Comparison of ENCODE assay signal across 34 cellular contexts in genomic region chr7:31970501-31970900, GRCh38.
"Had no signal": no experiment of that assay in that cellular context is flagged by ENCODE, and none has a peak within 500 bp of the region (broad histone marks: within the 10 kb centered on the region; RNA-seq: fewer than 3 reads in every experiment).

No MANE protein-coding gene starts in this region.

- H3K79me2 ChIP-seq: parathyroid adenoma had no signal

- H3K4me3 Mint-ChIP-seq: naive thymus-derived CD8-positive, alpha-beta T cell; natural killer cell treated with Interleukin-12 subunit alpha and Interleukin-12 subunit beta and Interleukin-15 and Interleukin-18, amount 100 ng/mL, for 72 hours; nephron progenitor cell; neural crest cell; stimulated activated memory B cell treated with anti-CD40 and anti-IgM and Interleukin-4, amounts not matched to agents 10 μg/mL and 1 μg/mL and 100 μg/mL, for 72 hours; stimulated activated naive CD8-positive, alpha-beta T cell treated with anti-CD3 and anti-CD28 coated beads, Interleukin-15, amount 100 ng/mL, for 72 hours; type B pancreatic cell had no signal

- H3K4me1 ChIP-seq: parathyroid adenoma, psoas muscle, right lobe of liver, sigmoid colon, spleen, suprapubic skin, testis, tibial artery, transverse colon, upper lobe of right lung, uterus had no signal

- H3K4me2 ChIP-seq: smooth muscle cell had no signal

- H3K27ac ChIP-seq: neutrophil, ovary, parathyroid adenoma, psoas muscle, right lobe of liver, sigmoid colon, skin epidermis, spleen, suprapubic skin, testis, tibial artery, transverse colon, upper lobe of right lung, uterus had no signal

- H3K27me3 ChIP-seq: neutrophil, ovary, right lobe of liver, sigmoid colon, spleen, suprapubic skin, testis, tibial artery, transverse colon, upper lobe of right lung, uterus had no signal

- H3K4me1 Mint-ChIP-seq: naive thymus-derived CD8-positive, alpha-beta T cell; nephron progenitor cell; neural crest cell; stimulated activated memory B cell treated with anti-CD40 and anti-IgM and Interleukin-4, amounts not matched to agents 10 μg/mL and 1 μg/mL and 100 μg/mL, for 72 hours; stimulated activated naive CD8-positive, alpha-beta T cell treated with anti-CD3 and anti-CD28 coated beads, Interleukin-15, amount 100 ng/mL, for 72 hours had no signal

- DNase-seq: naive thymus-derived CD8-positive, alpha-beta T cell; nephron progenitor cell; nucleus accumbens; ovary; posterior cingulate gyrus; psoas muscle; right cardiac atrium; right lobe of liver; sigmoid colon; spleen; stimulated activated CD4-positive, alpha-beta T cell treated with anti-CD3 and anti-CD28 coated beads, Interleukin-12 subunit alpha, Interleukin-12 subunit beta, amount 100 ng/mL, for 4 hours; stimulated activated CD4-positive, alpha-beta T cell treated with anti-CD3 and anti-CD28 coated beads, Interleukin-1b, Interleukin-23, amount 100 ng/mL, for 48 hours; stimulated activated CD4-positive, alpha-beta T cell treated with anti-CD3 and anti-CD28 coated beads, Interleukin-4, amount 100 ng/mL, for 1 hour; stimulated activated CD4-positive, alpha-beta T cell treated with anti-CD3 and anti-CD28 coated beads, Interleukin-4, amount 100 ng/mL, for 4 hours; stimulated activated CD8-positive, alpha-beta memory T cell treated with anti-CD3 and anti-CD28 coated beads, Interleukin-4, amount 100 ng/mL, for 48 hours; stimulated activated naive CD4-positive, alpha-beta T cell; stimulated activated naive CD8-positive, alpha-beta T cell treated with anti-CD3 and anti-CD28 coated beads, Interleukin-15, amount 100 ng/mL, for 72 hours; stimulated activated naive CD8-positive, alpha-beta T cell treated with anti-CD3 and anti-CD28 coated beads, Interleukin-15, Interleukin-2, amounts not matched to agents 100 U/mL and 50 U/mL, for 24 hours; substantia nigra; testis; tibial artery; transverse colon; upper lobe of right lung; uterus had no signal

- H3K27ac Mint-ChIP-seq: naive thymus-derived CD8-positive, alpha-beta T cell; natural killer cell treated with Interleukin-12 subunit alpha and Interleukin-12 subunit beta and Interleukin-15 and Interleukin-18, amount 100 ng/mL, for 72 hours; nephron progenitor cell; progenitor cell of endocrine pancreas; stimulated activated memory B cell treated with anti-CD40 and anti-IgM and Interleukin-4, amounts not matched to agents 10 μg/mL and 1 μg/mL and 100 μg/mL, for 72 hours; stimulated activated naive CD8-positive, alpha-beta T cell treated with anti-CD3 and anti-CD28 coated beads, Interleukin-15, amount 100 ng/mL, for 72 hours; type B pancreatic cell had no signal

- H3K9ac ChIP-seq: parathyroid adenoma had no signal

- H2AFZ ChIP-seq: parathyroid adenoma had no signal

- H3K4me3 ChIP-seq: ovary, psoas muscle, right lobe of liver, sigmoid colon, skin epidermis, smooth muscle cell, spleen, suprapubic skin, testis, tibial artery, transverse colon, upper lobe of right lung, uterus had no signal

- H3K9me3 ChIP-seq: neutrophil, ovary, psoas muscle, right lobe of liver, sigmoid colon, suprapubic skin, testis, transverse colon, upper lobe of right lung, uterus had no signal

- ATAC-seq: naive thymus-derived CD8-positive, alpha-beta T cell; psoas muscle; right cardiac atrium; right lobe of liver; stimulated activated memory B cell treated with anti-CD40 and anti-IgM and Interleukin-4, amounts not matched to agents 10 μg/mL and 1 μg/mL and 100 μg/mL, for 72 hours; stimulated activated naive CD8-positive, alpha-beta T cell treated with anti-CD3 and anti-CD28 coated beads, Interleukin-15, amount 100 ng/mL, for 72 hours; stimulated activated naive CD8-positive, alpha-beta T cell treated with anti-CD3 and anti-CD28 coated beads, Interleukin-15, Interleukin-2, amounts not matched to agents 100 U/mL and 50 U/mL, for 24 hours; upper lobe of right lung had no signal

- H3K36me3 ChIP-seq: neutrophil, ovary, right lobe of liver, sigmoid colon, spleen, suprapubic skin, tibial artery, transverse colon, upper lobe of right lung, uterus had no signal

- H3K36me3 Mint-ChIP-seq: naive thymus-derived CD8-positive, alpha-beta T cell; stimulated activated memory B cell treated with anti-CD40 and anti-IgM and Interleukin-4, amounts not matched to agents 10 μg/mL and 1 μg/mL and 100 μg/mL, for 72 hours; type B pancreatic cell had no signal

- H3K9me3 Mint-ChIP-seq: neural crest cell had no signal

- H3K27me3 Mint-ChIP-seq: naive thymus-derived CD8-positive, alpha-beta T cell; natural killer cell treated with Interleukin-12 subunit alpha and Interleukin-12 subunit beta and Interleukin-15 and Interleukin-18, amount 100 ng/mL, for 72 hours; progenitor cell of endocrine pancreas; stimulated activated memory B cell treated with anti-CD40 and anti-IgM and Interleukin-4, amounts not matched to agents 10 μg/mL and 1 μg/mL and 100 μg/mL, for 72 hours; stimulated activated naive CD8-positive, alpha-beta T cell treated with anti-CD3 and anti-CD28 coated beads, Interleukin-15, amount 100 ng/mL, for 72 hours; type B pancreatic cell had no signal
